Comparison of ENCODE assay signal across 12 cellular contexts in genomic region chr15:62940359-62940754, GRCh38.
A peak's percentile ranks its signal among the peaks of the same experiment; 100 is the strongest.
DNase-seq lines count a peak whose midpoint lies in the region; ATAC-seq, FAIRE-seq and TF ChIP-seq lines count a peak whose summit lies in the region.
"Had no signal": no experiment of that assay in that cellular context is flagged by ENCODE, and none has a peak within 500 bp of the region (broad histone marks: within the 10 kb centered on the region; RNA-seq: fewer than 3 reads in every experiment).

No MANE protein-coding gene starts in this region.

- WGBS in mammary epithelial cell (ENCODE audit: low coverage, missing lambda C conversion rate), result 10% methylated on average over 2 of the region's 2 CpGs
- 48 to 78% methylated on average over 2 of the region's 2 CpGs for WGBS in lung, 2 donors

- H3K4me2 ChIP-seq in Loucy (ENCODE audit: low read depth, low read length, poor library complexity, severe bottlenecking) (no peak overlapping the region), mammary epithelial cell (ENCODE audit: insufficient read depth, low read depth, low read length) (peak overlapping the region; percentile 22)

- peaks cover 26% of the 10 kb centered on the region for H3K4me1 ChIP-seq in Loucy (ENCODE audit: insufficient read depth, low read length, poor library complexity, severe bottlenecking)
- peaks cover 21% of the 10 kb centered on the region for H3K4me1 ChIP-seq in mammary epithelial cell (ENCODE audit: insufficient read depth, low read length)
- H3K4me1 ChIP-seq in lung (ENCODE audit: control insufficient read depth in 2 of 2, insufficient read depth in 2 of 2, low read length in 2 of 2), result peaks cover 0 to 4% of the 10 kb centered on the region in 2 donors
- peaks cover 7 to 24% (median 16%) of the 10 kb centered on the region in 5 donors for H3K4me1 ChIP-seq in subcutaneous abdominal adipose tissue (ENCODE audit: control insufficient read depth in 5 of 5, insufficient read depth in 5 of 5, low read length in 5 of 5)

- no peaks in the 10 kb centered on the region for H4K20me1 ChIP-seq in Loucy (ENCODE audit: insufficient read depth, low read length, poor library complexity, severe bottlenecking)
- no peaks in the 10 kb centered on the region for H4K20me1 ChIP-seq in mammary epithelial cell (ENCODE audit: insufficient read depth, low read length)

- peak overlapping the region; percentile 48 for H3K27ac ChIP-seq in mammary epithelial cell (ENCODE audit: insufficient read depth, low read depth, low read length)
- peak overlapping the region; percentile 55 to 76 for H3K27ac ChIP-seq in lung (ENCODE audit: low read depth in 1 of 2, low read length in 1 of 2)
- H3K27ac ChIP-seq in subcutaneous abdominal adipose tissue (ENCODE audit: low read depth, low read length), result peak overlapping the region; percentile 51

- CTCF ChIA-PET in mammary epithelial cell (lab: Charles Lee; ENCODE audit: low non-redundant PET), result interaction anchor here (0.6 kb wide), 1 partner anchor 13 kb away, joined by 6 read pairs; no protein-coding TSS in a partner anchor

- dilution Hi-C loops in mammary epithelial cell (cut with HindIII; ENCODE audit: low sequenced_read_pairs), result loop anchor here (5.0 kb wide), 1 partner anchor 72 kb away; no protein-coding TSS in a partner anchor

- ATAC-seq in lung (ENCODE audit: insufficient read depth, low FRiP score), result no peak

- no peak for FAIRE-seq in GM19239 (lab: Jason Lieb, UNC)
- FAIRE-seq: H1, islet of Langerhans had no signal

- H3K27me3 ChIP-seq in Loucy (ENCODE audit: insufficient read depth, low read length, poor library complexity, severe bottlenecking) (no peaks in the 10 kb centered on the region), mammary epithelial cell (ENCODE audit: insufficient read depth, low read length) (no peaks in the 10 kb centered on the region), lung (ENCODE audit: control insufficient read depth, insufficient read depth) (no peaks in the 10 kb centered on the region), subcutaneous abdominal adipose tissue (ENCODE audit: control insufficient read depth in 5 of 5, insufficient read depth in 4 of 5, low read length in 5 of 5) (peaks cover 0 to 9% (median 0%) of the 10 kb centered on the region in 5 donors)

- intact Hi-C loops in mammary epithelial cell (cut with micrococcal nuclease), result loop anchor here (1.0 to 5.0 kb wide), 4 partner anchors 12 to 102 kb away; partner anchors contain the start of gene TPM1

- H3K9ac ChIP-seq in Loucy (ENCODE audit: low read depth, low read length, poor library complexity, severe bottlenecking), result peak overlapping the region; percentile 17
- no peak overlapping the region for H3K9ac ChIP-seq in mammary epithelial cell (ENCODE audit: insufficient read depth, low read length)
- no peak overlapping the region for H3K9ac ChIP-seq in subcutaneous abdominal adipose tissue (ENCODE audit: low read length in 5 of 5)

- H3K36me3 ChIP-seq in Loucy (ENCODE audit: insufficient read depth, low read length) (no peaks in the 10 kb centered on the region), mammary epithelial cell (ENCODE audit: insufficient read depth, low read length) (no peaks in the 10 kb centered on the region), lung (ENCODE audit: control insufficient read depth in 2 of 2, insufficient read depth in 2 of 2, low read length in 2 of 2) (no peaks in the 10 kb centered on the region), subcutaneous abdominal adipose tissue (ENCODE audit: control insufficient read depth in 5 of 5, insufficient read depth in 5 of 5, low read length in 5 of 5) (no peaks in the 10 kb centered on the region)

- H3F3A ChIP-seq in Loucy (ENCODE audit: low read depth), result no peaks in the 10 kb centered on the region

- H2AFZ ChIP-seq in Loucy (ENCODE audit: low read length) (peak overlapping the region; percentile 18; the same call in 1 of the 2 replicates), mammary epithelial cell (ENCODE audit: low read depth, low read length) (peak overlapping the region; percentile 41)

- no peaks in the 10 kb centered on the region for H3K9me3 ChIP-seq in Loucy (ENCODE audit: insufficient read depth, low read depth, low read length)
- H3K9me3 ChIP-seq in mammary epithelial cell (replicated peaks; ENCODE audit: insufficient read depth, low read length), result no peaks in the 10 kb centered on the region
- H3K9me3 ChIP-seq in lung (ENCODE audit: control insufficient read depth in 2 of 2, insufficient read depth in 1 of 2, low read length in 1 of 2), result no peaks in the 10 kb centered on the region
- no peaks in the 10 kb centered on the region for H3K9me3 ChIP-seq in subcutaneous abdominal adipose tissue (ENCODE audit: control insufficient read depth in 5 of 5, low read length in 5 of 5)

- no peaks in the 10 kb centered on the region for H3K9me2 ChIP-seq in Loucy (replicated peaks; ENCODE audit: low read depth, low read length)

- H3K4me3 ChIP-seq in Loucy (ENCODE audit: low read length, poor library complexity, severe bottlenecking) (no peak overlapping the region), mammary epithelial cell (replicated peaks in 1 of 3; ENCODE audit: insufficient read depth in 1 of 3, low read depth in 2 of 3, low read length in 3 of 3) (no peak overlapping the region), lung (no peak overlapping the region), subcutaneous abdominal adipose tissue (ENCODE audit: low read depth in 1 of 5, low read length in 5 of 5) (no peak overlapping the region)

- DNase-seq in mammary epithelial cell (no peak), lung (ENCODE audit: low spot score) (no peak), NCI-H524 treated with DMSO at 0.1 percent for 48 hours (lab: John Stamatoyannopoulos, UW) (no peak), DMS53 (lab: John Stamatoyannopoulos, UW) (no peak), GM19239 (ENCODE audit: insufficient read length, low spot score) (no peak), NCI-H146 treated with DMSO at 0.1 percent for 48 hours (lab: John Stamatoyannopoulos, UW; ENCODE audit: unreplicated experiment) (no peak)
- DNase-seq: activated T-cell treated with anti-CD3 and anti-CD28 coated beads for 4 hours, KBM-7 had no signal

- no TSS peak for BruUV-seq in mammary epithelial cell (replicated peaks; lab: Mats Ljungman, UMichigan)

- no peaks in the 10 kb centered on the region for H3K79me2 ChIP-seq in Loucy (ENCODE audit: insufficient read depth, low read length)
- no peaks in the 10 kb centered on the region for H3K79me2 ChIP-seq in mammary epithelial cell (ENCODE audit: insufficient read depth, low read length)

- TF ChIP-seq CTCF in Loucy (conservative IDR thresholded peaks at IDR 0.05; ENCODE audit: low read length), result no peak
- TF ChIP-seq CTCF in mammary epithelial cell (conservative IDR thresholded peaks at IDR 0.05 in 1 of 2, IDR thresholded peaks at IDR 0.05 in 1 of 2; ENCODE audit: extremely low read depth in 1 of 2, insufficient read depth in 1 of 2, low read depth in 1 of 2, low read length in 2 of 2), result no peak
- TF ChIP-seq CTCF in lung (IDR thresholded peaks at IDR 0.05; ENCODE audit: control extremely low read depth, extremely low read depth), result no peak

- in situ Hi-C loops in mammary epithelial cell (cut with MboI; ENCODE audit: low sequenced_read_pairs in 2 of 2), result no loop called here
